ENCODE assay signal across 8 cellular contexts in the genomic region with DNA sequence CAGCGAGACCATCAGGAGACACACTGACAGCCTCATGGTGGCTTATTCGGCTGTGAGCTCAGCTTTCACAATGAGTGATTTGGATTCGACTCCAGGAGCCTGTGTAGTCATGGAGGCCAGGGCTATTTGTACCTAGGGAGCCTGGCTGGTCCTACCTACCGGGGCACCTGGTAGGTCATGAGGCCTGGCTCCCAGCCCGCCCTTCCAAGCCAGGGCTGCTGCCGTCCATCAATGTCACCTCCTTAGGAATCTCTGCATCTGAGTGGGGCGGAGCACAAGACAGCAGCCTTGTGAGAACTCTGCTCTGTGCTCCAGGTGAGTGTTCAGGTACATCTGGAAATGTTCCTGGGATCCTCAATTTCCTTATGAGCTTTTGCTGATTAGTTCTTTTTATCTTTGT. TPM values are rescaled to one million over a fixed set of nuclear protein-coding genes. Genes with fewer than 3 reads are reported as not detected.
"Had no signal": no experiment of that assay in that cellular context is flagged by ENCODE, and none has a peak within 500 bp of the region (broad histone marks: within the 10 kb centered on the region; RNA-seq: fewer than 3 reads in every experiment).

Gene SCGB1D4 (minus strand): TSS at position 101 of the 400 bp plus-strand sequence. CDS start 65 bp downstream, at position 36.

- H3K4me3 ChIP-seq: GM23338, K562 had no signal

- ATAC-seq: GM23338, K562 had no signal

- H3K9me3 Mint-ChIP-seq: GM23338, H9 had no signal

- H2AFZ ChIP-seq: GM23338 had no signal

- H3K27ac ChIP-seq: HL-60 had no signal

- H3K27ac Mint-ChIP-seq: GM23338, H9 had no signal

- H3K4me3 Mint-ChIP-seq: GM23338, H9 had no signal

- DNase-seq: H9, HCEC 1CT, IMR-90, KG1 had no signal

- H3K4me2 ChIP-seq: GM23338 had no signal

- H3K4me1 Mint-ChIP-seq: GM23338, H9 had no signal

RNA-seq across cellular contexts. Expression of gene SCGB1D4, which starts in this region (rescaled TPM):
- total RNA-seq: GM23338, H1, H9, IMR-90, K562 had no signal
- polyA plus RNA-seq: GM23338, H1, IMR-90, K562 had no signal
